ENCODE assay signal across 8 cellular contexts in genomic region chr12:88578821-88579518, GRCh38. TPM values are rescaled to one million over a fixed set of nuclear protein-coding genes. Genes with fewer than 3 reads are reported as not detected.
A peak's percentile ranks its signal among the peaks of the same experiment; 100 is the strongest.
DNase-seq lines count a peak whose midpoint lies in the region; ATAC-seq and TF ChIP-seq lines count a peak whose summit lies in the region.

No MANE protein-coding gene starts in this region.

- H3K4me1 Mint-ChIP-seq in activated T-helper 17 cell treated with anti-CD3 and anti-CD28 coated beads, Interleukin-2, amount 50 U/mL, for 72 hours: no peaks in the 10 kb centered on the region

- H3K9me3 ChIP-seq in ES-I3 (ENCODE audit: control insufficient read depth, insufficient read depth, low read length) (no peaks in the 10 kb centered on the region), stomach (no peaks in the 10 kb centered on the region)

- H3K9ac ChIP-seq in ES-I3 (ENCODE audit: low read depth, low read length): peak overlapping the region; percentile 81; the same call in 1 of the 2 replicates

- 7 to 11% (median 8%) methylated on average over 15 of the region's 15 CpGs for WGBS in stomach, 5 donors

- peak overlapping the region; percentile 61 for H3K4me3 Mint-ChIP-seq in activated T-helper 17 cell treated with anti-CD3 and anti-CD28 coated beads, Interleukin-2, amount 50 U/mL, for 72 hours

- H3K4me3 ChIP-seq in iPS-11a (ENCODE audit: low read depth, low read length) (peak overlapping the region; percentile 78), stomach (peak overlapping the region; percentile 76 to 95 (median 82))

- H3K27ac ChIP-seq in stomach: peak overlapping the region; percentile 16 to 90 (median 84)

- no peak for TF ChIP-seq EP300 in stomach (IDR thresholded peaks at IDR 0.05)

- H3K4me1 ChIP-seq in ES-I3 (ENCODE audit: insufficient read depth, low read length) (peaks cover 19% of the 10 kb centered on the region), stomach (peaks cover 12 to 50% (median 34%) of the 10 kb centered on the region in 4 donors)

- H3K27me3 Mint-ChIP-seq in activated T-helper 17 cell treated with anti-CD3 and anti-CD28 coated beads, Interleukin-2, amount 50 U/mL, for 72 hours: peaks cover 35% of the 10 kb centered on the region

- no peaks in the 10 kb centered on the region for H3K36me3 ChIP-seq in ES-I3 (ENCODE audit: insufficient read depth, low read length)
- H3K36me3 ChIP-seq in stomach: no peaks in the 10 kb centered on the region

- H3K36me3 Mint-ChIP-seq in activated T-helper 17 cell treated with anti-CD3 and anti-CD28 coated beads, Interleukin-2, amount 50 U/mL, for 72 hours (ENCODE audit: low read depth): no peaks in the 10 kb centered on the region

- TF ChIP-seq POLR2A in stomach (IDR thresholded peaks at IDR 0.05): no peak

- intact Hi-C loops in stomach (cut with DNase I; ENCODE audit: low total_unique reads): no loop called here

- no peaks in the 10 kb centered on the region for H3K9me3 Mint-ChIP-seq in activated T-helper 17 cell treated with anti-CD3 and anti-CD28 coated beads, Interleukin-2, amount 50 U/mL, for 72 hours

- H3K27me3 ChIP-seq in stomach: peaks cover 0 to 16% (median 0%) of the 10 kb centered on the region in 3 donors

- ATAC-seq in activated T-helper 17 cell treated with anti-CD3 and anti-CD28 coated beads, Interleukin-2, amount 50 U/mL, for 72 hours (replicated peaks): no peak
- no peak for ATAC-seq in GM19467 (IDR thresholded peaks at IDR 0.05; ENCODE audit: unreplicated experiment)

- TF ChIP-seq CTCF in stomach (IDR thresholded peaks at IDR 0.05): peak in 5 of 7 experiments; percentile 13 to 46 (median 39)

- DNase-seq in NCI-H187 (lab: John Stamatoyannopoulos, UW) (peak; percentile 23 to 67), stomach (no peak), cerebellar nuclear complex (lab: John Stamatoyannopoulos, UW) (no peak)
- DNase-seq in activated naive CD4-positive, alpha-beta T cell treated with Interleukin-2 at 50 U/mL for 16 hours: no peak

- no peak overlapping the region for H3K27ac Mint-ChIP-seq in activated T-helper 17 cell treated with anti-CD3 and anti-CD28 coated beads, Interleukin-2, amount 50 U/mL, for 72 hours

RNA-seq across cellular contexts. Expression of gene KITLG, which starts 1.3 kb away (rescaled TPM):
- under 1 TPM in 1 of 2 donors, not detected in 1; 0.05 TPM for total RNA-seq in activated T-helper 17 cell treated with anti-CD3 and anti-CD28 coated beads, Interleukin-2, amount 50 U/mL, for 72 hours
- 10 to 100 TPM in 4 of 5 donors, 1 to 10 TPM in 1; 4.6 to 62.4 (median 49.0) TPM for total RNA-seq in stomach
- 10 to 100 TPM; 10.8 to 15.5 (median 12.8) TPM for polyA plus RNA-seq in stomach

Comparison
In these comparisons a context has a peak if more than half of its experiments do, and no peak if none do; other contexts are left out.
1. DNase-seq: peak in NCI-H187 (2 of 2); none in stomach (single experiment), cerebellar nuclear complex (0 of 2) and activated naive CD4-positive, alpha-beta T cell treated with Interleukin-2 at 50 U/mL for 16 hours (single experiment).
2. RNA of gene KITLG, which starts 1.3 kb away (total RNA-seq): 4.6 to 62.4 TPM in stomach; 0.05 TPM in activated T-helper 17 cell treated with anti-CD3 and anti-CD28 coated beads, Interleukin-2, amount 50 U/mL, for 72 hours; every median in the first group is over 4 times any median in the second.